Comparison of ENCODE assay signal across 9 cellular contexts in genomic region chr6:144066745-144067484, GRCh38. TPM values are rescaled to one million over a fixed set of nuclear protein-coding genes. Genes with fewer than 3 reads are reported as not detected.
A peak's percentile ranks its signal among the peaks of the same experiment; 100 is the strongest.
DNase-seq lines count a peak whose midpoint lies in the region; ATAC-seq lines count a peak whose summit lies in the region.
"Had no signal": no experiment of that assay in that cellular context is flagged by ENCODE, and none has a peak within 500 bp of the region (broad histone marks: within the 10 kb centered on the region; RNA-seq: fewer than 3 reads in every experiment).

No MANE protein-coding gene starts in this region.

- no peaks in the 10 kb centered on the region for H3K27me3 ChIP-seq in naive thymus-derived CD4-positive, alpha-beta T cell (ENCODE audit: control insufficient read depth in 2 of 2, insufficient read depth in 2 of 2, low read length in 2 of 2)

- CTCF ChIA-PET in naive thymus-derived CD4-positive, alpha-beta T cell (lab: Charles Lee) = no interaction called here

- H3K4me1 Mint-ChIP-seq in naive thymus-derived CD4-positive, alpha-beta T cell = peaks cover 17 to 42% (median 29%) of the 10 kb centered on the region in 7 donors

- intact Hi-C loops in naive thymus-derived CD4-positive, alpha-beta T cell (cut with micrococcal nuclease) = loop anchor here (10.0 kb wide), 5 partner anchors 122 to 1898 kb away; partner anchors contain the start of genes EPM2A (in 1 of the 2), HIVEP2 (in 1 of the 2) and SHPRH (in 1 of the 2)
- intact Hi-C loops in left ventricle myocardium superior (cut with micrococcal nuclease) = no loop called here

- H3K27ac Mint-ChIP-seq in naive thymus-derived CD4-positive, alpha-beta T cell = peak overlapping the region in 4 of 9 donors; percentile 2 to 68 (median 19)

- peak; percentile 38 for DNase-seq in SKM-1 treated with dmso at 0.1 percent for 144 hours (lab: John Stamatoyannopoulos, UW; ENCODE audit: unreplicated experiment)
- no peak for DNase-seq in SKM-1 (lab: John Stamatoyannopoulos, UW; ENCODE audit: unreplicated experiment)
- DNase-seq in left kidney (ENCODE audit: low read depth, low spot score) = peak; percentile 3
- DNase-seq in naive thymus-derived CD4-positive, alpha-beta T cell = no peak
- DNase-seq in NCI-H2227 treated with DMSO at 0.1 percent for 48 hours (lab: John Stamatoyannopoulos, UW) = no peak
- no peak for DNase-seq in left ventricle myocardium superior
- DNase-seq: activated effector memory CD4-positive, alpha-beta T cell treated with Interleukin-2 at 50 U/mL for 16 hours had no signal

- POLR2A ChIA-PET in naive thymus-derived CD4-positive, alpha-beta T cell (lab: Charles Lee) = interaction anchor here (0.6 to 2.1 kb wide), 4 partner anchors 7 to 29 kb away, joined by 3 to 17 read pairs (median 5); partner anchors contain the start of gene SF3B5

- H3K36me3 ChIP-seq in naive thymus-derived CD4-positive, alpha-beta T cell (ENCODE audit: control insufficient read depth in 2 of 3, insufficient read depth in 3 of 3, low read length in 3 of 3) = no peaks in the 10 kb centered on the region

- H3K4me3 ChIP-seq in naive thymus-derived CD4-positive, alpha-beta T cell (ENCODE audit: low read length) = no peak overlapping the region

- H3K27me3 Mint-ChIP-seq in naive thymus-derived CD4-positive, alpha-beta T cell = peaks cover 0 to 3% (median 0%) of the 10 kb centered on the region in 5 donors

- H3K4me1 ChIP-seq in naive thymus-derived CD4-positive, alpha-beta T cell (ENCODE audit: control insufficient read depth in 2 of 2, insufficient read depth in 2 of 2, low read length in 2 of 2) = peaks cover 0 to 12% of the 10 kb centered on the region in 2 donors

- ATAC-seq in GM21528 (IDR thresholded peaks at IDR 0.05; ENCODE audit: low FRiP score, unreplicated experiment) (peak; percentile 47), HG03457 (IDR thresholded peaks at IDR 0.05; ENCODE audit: unreplicated experiment) (peak; percentile 34), left ventricle myocardium superior (no peak)
- ATAC-seq in naive thymus-derived CD4-positive, alpha-beta T cell = no peak

- peaks cover 0 to 2% (median 0%) of the 10 kb centered on the region in 11 donors for H3K9me3 Mint-ChIP-seq in naive thymus-derived CD4-positive, alpha-beta T cell

- H3K9me3 ChIP-seq in naive thymus-derived CD4-positive, alpha-beta T cell (ENCODE audit: control insufficient read depth in 2 of 3, low read length in 3 of 3) = no peaks in the 10 kb centered on the region

- H3K27ac ChIP-seq in naive thymus-derived CD4-positive, alpha-beta T cell (ENCODE audit: low read depth, low read length) = no peak overlapping the region

- H3K4me3 Mint-ChIP-seq in naive thymus-derived CD4-positive, alpha-beta T cell = peak overlapping the region in 1 of 10 donors; percentile 18

- peaks cover 0 to 11% (median 0%) of the 10 kb centered on the region in 5 donors for H3K36me3 Mint-ChIP-seq in naive thymus-derived CD4-positive, alpha-beta T cell

RNA-seq across cellular contexts. Expression of gene SF3B5, which starts 28.5 kb away (rescaled TPM):
- total RNA-seq in naive thymus-derived CD4-positive, alpha-beta T cell = 100 to 1,000 TPM in 3 of 5 experiments, 10 to 100 TPM in 2; 89.2 to 155 (median 122) TPM
- polyA plus RNA-seq in naive thymus-derived CD4-positive, alpha-beta T cell = 100 to 1,000 TPM; 346 to 444 TPM
- 125 TPM for total RNA-seq in left ventricle myocardium superior

RNA-seq across cellular contexts. Expression of gene PLAGL1, which starts 58.9 kb away (rescaled TPM):
- total RNA-seq in naive thymus-derived CD4-positive, alpha-beta T cell = 10 to 100 TPM in 1 of 5 experiments, 1 to 10 TPM in 4; 4.0 to 11.2 (median 4.5) TPM
- 1 to 10 TPM in 1 of 2 donors, under 1 TPM in 1; 0.94 to 2.0 TPM for polyA plus RNA-seq in naive thymus-derived CD4-positive, alpha-beta T cell
- total RNA-seq in left ventricle myocardium superior = 10.9 TPM

Comparison
In these comparisons a context has a peak if more than half of its experiments do, and no peak if none do; other contexts are left out.
1. DNase-seq: peak in SKM-1 treated with dmso at 0.1 percent for 144 hours (single experiment) and left kidney (single experiment); none in SKM-1 (single experiment), naive thymus-derived CD4-positive, alpha-beta T cell (0 of 9), NCI-H2227 treated with DMSO at 0.1 percent for 48 hours (single experiment) and left ventricle myocardium superior (single experiment).
2. ATAC-seq: peak in GM21528 (single experiment) and HG03457 (single experiment); none in naive thymus-derived CD4-positive, alpha-beta T cell (single experiment) and left ventricle myocardium superior (single experiment).